In genomic region chr1:116878804-116879477, GRCh38 we compare ENCODE assay signal across 10 cellular contexts. TPM values are rescaled to one million over a fixed set of nuclear protein-coding genes. Genes with fewer than 3 reads are reported as not detected.
DNase-seq lines count a peak whose midpoint lies in the region; ATAC-seq and FAIRE-seq lines count a peak whose summit lies in the region.
"Had no signal": no experiment of that assay in that cellular context is flagged by ENCODE, and none has a peak within 500 bp of the region (broad histone marks: within the 10 kb centered on the region; RNA-seq: fewer than 3 reads in every experiment).

No MANE protein-coding gene starts in this region.

- DNase-seq in EH (ENCODE audit: low read depth): peak; percentile 41
- DNase-seq in NCI-H2081 treated with DMSO at 0.1 percent for 48 hours (lab: John Stamatoyannopoulos, UW): peak; percentile 59
- DNase-seq in iPS DF 19.7 (ENCODE audit: low read depth, low spot score): peak; percentile 57
- DNase-seq in small intestine: peak; percentile 14

- H3K36me3 ChIP-seq in small intestine (ENCODE audit: control insufficient read depth in 2 of 2, insufficient read depth in 2 of 2, low read length in 2 of 2): no peaks in the 10 kb centered on the region

- H3K27ac Mint-ChIP-seq in activated T-helper 17 cell treated with anti-CD3 and anti-CD28 coated beads, Interleukin-2, amount 50 U/mL, for 72 hours: no peak overlapping the region

- no peaks in the 10 kb centered on the region for H3K36me3 Mint-ChIP-seq in activated T-helper 17 cell treated with anti-CD3 and anti-CD28 coated beads, Interleukin-2, amount 50 U/mL, for 72 hours (ENCODE audit: low read depth)

- no peak overlapping the region for H3K4me3 Mint-ChIP-seq in activated T-helper 17 cell treated with anti-CD3 and anti-CD28 coated beads, Interleukin-2, amount 50 U/mL, for 72 hours

- ATAC-seq in GM21737 (IDR thresholded peaks at IDR 0.05; ENCODE audit: unreplicated experiment) (peak; percentile 56), GM19467 (IDR thresholded peaks at IDR 0.05; ENCODE audit: unreplicated experiment) (no peak), HG03469 (IDR thresholded peaks at IDR 0.05; ENCODE audit: unreplicated experiment) (no peak)
- peak; percentile 52 for ATAC-seq in activated T-helper 17 cell treated with anti-CD3 and anti-CD28 coated beads, Interleukin-2, amount 50 U/mL, for 72 hours (replicated peaks)
- ATAC-seq: Panc1 had no signal

- H3K4me3 ChIP-seq in small intestine (ENCODE audit: low read depth in 1 of 2, low read length in 2 of 2): no peak overlapping the region
- H3K4me3 ChIP-seq: lung had no signal

- no peak overlapping the region for H3K27ac ChIP-seq in small intestine (ENCODE audit: low read depth in 1 of 2, low read length in 1 of 2)

- H3K27me3 Mint-ChIP-seq in activated T-helper 17 cell treated with anti-CD3 and anti-CD28 coated beads, Interleukin-2, amount 50 U/mL, for 72 hours: no peaks in the 10 kb centered on the region

- H3K4me1 Mint-ChIP-seq in activated T-helper 17 cell treated with anti-CD3 and anti-CD28 coated beads, Interleukin-2, amount 50 U/mL, for 72 hours: peaks cover 6% of the 10 kb centered on the region

- H3K4me1 ChIP-seq in small intestine (ENCODE audit: control insufficient read depth in 2 of 2, insufficient read depth in 1 of 2, low read depth in 1 of 2, low read length in 1 of 2): peaks cover 0 to 7% of the 10 kb centered on the region in 2 donors

- no peaks in the 10 kb centered on the region for H3K9me3 ChIP-seq in small intestine (ENCODE audit: control insufficient read depth, low read depth)

- H3K27me3 ChIP-seq in small intestine (ENCODE audit: control insufficient read depth in 2 of 2, insufficient read depth in 2 of 2, low read length in 2 of 2): no peaks in the 10 kb centered on the region

- FAIRE-seq in small intestine (lab: Jason Lieb, UNC): no peak

- no peaks in the 10 kb centered on the region for H3K9me3 Mint-ChIP-seq in activated T-helper 17 cell treated with anti-CD3 and anti-CD28 coated beads, Interleukin-2, amount 50 U/mL, for 72 hours

- WGBS in small intestine, 3 donors: 44 to 60% (median 52%) methylated on average over 10 of the region's 10 CpGs

RNA-seq across cellular contexts. Expression of gene PTGFRN, which starts 30.8 kb away (rescaled TPM):
- 10 to 100 TPM; 10.1 to 11.1 TPM for total RNA-seq in activated T-helper 17 cell treated with anti-CD3 and anti-CD28 coated beads, Interleukin-2, amount 50 U/mL, for 72 hours
- polyA plus RNA-seq in small intestine: 10 to 100 TPM; 12.7 to 26.9 (median 16.8) TPM

Comparison
In these comparisons a context has a peak if more than half of its experiments do, and no peak if none do; other contexts are left out.
1. ATAC-seq: peak in GM21737 (single experiment) and activated T-helper 17 cell treated with anti-CD3 and anti-CD28 coated beads, Interleukin-2, amount 50 U/mL, for 72 hours (single experiment); none in GM19467 (single experiment) and HG03469 (single experiment).
2. Peak in every context shown above with its lines, with median percentiles within 50 percentile points of each other: DNase-seq.